ENCODE assay signal across 1 cellular context in genomic region chr13:52707375-52707774, GRCh38.
TF ChIP-seq lines count a peak whose summit lies in the region.

No MANE protein-coding gene starts in this region.

TF ChIP-seq in GM23338, 12 proteins besides CTCF, POLR2A, EP300 and RAD21:
- TF ChIP-seq, protein P1, sequence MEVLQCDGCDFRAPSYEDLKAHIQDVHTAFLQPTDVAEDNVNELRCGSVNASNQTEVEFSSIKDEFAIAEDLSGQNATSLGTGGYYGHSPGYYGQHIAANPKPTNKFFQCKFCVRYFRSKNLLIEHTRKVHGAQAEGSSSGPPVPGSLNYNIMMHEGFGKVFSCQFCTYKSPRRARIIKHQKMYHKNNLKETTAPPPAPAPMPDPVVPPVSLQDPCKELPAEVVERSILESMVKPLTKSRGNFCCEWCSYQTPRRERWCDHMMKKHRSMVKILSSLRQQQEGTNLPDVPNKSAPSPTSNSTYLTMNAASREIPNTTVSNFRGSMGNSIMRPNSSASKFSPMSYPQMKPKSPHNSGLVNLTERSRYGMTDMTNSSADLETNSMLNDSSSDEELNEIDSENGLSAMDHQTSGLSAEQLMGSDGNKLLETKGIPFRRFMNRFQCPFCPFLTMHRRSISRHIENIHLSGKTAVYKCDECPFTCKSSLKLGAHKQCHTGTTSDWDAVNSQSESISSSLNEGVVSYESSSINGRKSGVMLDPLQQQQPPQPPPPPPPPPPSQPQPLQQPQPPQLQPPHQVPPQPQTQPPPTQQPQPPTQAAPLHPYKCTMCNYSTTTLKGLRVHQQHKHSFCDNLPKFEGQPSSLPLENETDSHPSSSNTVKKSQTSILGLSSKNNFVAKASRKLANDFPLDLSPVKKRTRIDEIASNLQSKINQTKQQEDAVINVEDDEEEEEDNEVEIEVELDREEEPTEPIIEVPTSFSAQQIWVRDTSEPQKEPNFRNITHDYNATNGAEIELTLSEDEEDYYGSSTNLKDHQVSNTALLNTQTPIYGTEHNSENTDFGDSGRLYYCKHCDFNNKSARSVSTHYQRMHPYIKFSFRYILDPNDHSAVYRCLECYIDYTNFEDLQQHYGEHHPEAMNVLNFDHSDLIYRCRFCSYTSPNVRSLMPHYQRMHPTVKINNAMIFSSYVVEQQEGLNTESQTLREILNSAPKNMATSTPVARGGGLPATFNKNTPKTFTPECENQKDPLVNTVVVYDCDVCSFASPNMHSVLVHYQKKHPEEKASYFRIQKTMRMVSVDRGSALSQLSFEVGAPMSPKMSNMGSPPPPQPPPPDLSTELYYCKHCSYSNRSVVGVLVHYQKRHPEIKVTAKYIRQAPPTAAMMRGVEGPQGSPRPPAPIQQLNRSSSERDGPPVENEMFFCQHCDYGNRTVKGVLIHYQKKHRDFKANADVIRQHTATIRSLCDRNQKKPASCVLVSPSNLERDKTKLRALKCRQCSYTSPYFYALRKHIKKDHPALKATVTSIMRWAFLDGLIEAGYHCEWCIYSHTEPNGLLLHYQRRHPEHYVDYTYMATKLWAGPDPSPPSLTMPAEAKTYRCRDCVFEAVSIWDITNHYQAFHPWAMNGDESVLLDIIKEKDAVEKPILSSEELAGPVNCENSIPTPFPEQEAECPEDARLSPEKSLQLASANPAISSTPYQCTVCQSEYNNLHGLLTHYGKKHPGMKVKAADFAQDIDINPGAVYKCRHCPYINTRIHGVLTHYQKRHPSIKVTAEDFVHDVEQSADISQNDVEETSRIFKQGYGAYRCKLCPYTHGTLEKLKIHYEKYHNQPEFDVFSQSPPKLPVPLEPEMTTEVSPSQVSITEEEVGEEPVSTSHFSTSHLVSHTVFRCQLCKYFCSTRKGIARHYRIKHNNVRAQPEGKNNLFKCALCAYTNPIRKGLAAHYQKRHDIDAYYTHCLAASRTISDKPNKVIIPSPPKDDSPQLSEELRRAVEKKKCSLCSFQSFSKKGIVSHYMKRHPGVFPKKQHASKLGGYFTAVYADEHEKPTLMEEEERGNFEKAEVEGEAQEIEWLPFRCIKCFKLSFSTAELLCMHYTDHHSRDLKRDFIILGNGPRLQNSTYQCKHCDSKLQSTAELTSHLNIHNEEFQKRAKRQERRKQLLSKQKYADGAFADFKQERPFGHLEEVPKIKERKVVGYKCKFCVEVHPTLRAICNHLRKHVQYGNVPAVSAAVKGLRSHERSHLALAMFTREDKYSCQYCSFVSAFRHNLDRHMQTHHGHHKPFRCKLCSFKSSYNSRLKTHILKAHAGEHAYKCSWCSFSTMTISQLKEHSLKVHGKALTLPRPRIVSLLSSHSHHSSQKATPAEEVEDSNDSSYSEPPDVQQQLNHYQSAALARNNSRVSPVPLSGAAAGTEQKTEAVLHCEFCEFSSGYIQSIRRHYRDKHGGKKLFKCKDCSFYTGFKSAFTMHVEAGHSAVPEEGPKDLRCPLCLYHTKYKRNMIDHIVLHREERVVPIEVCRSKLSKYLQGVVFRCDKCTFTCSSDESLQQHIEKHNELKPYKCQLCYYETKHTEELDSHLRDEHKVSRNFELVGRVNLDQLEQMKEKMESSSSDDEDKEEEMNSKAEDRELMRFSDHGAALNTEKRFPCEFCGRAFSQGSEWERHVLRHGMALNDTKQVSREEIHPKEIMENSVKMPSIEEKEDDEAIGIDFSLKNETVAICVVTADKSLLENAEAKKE (CRISPR knock-in tag; IDR thresholded peaks at IDR 0.05): no peak
- TF ChIP-seq POLR2AphosphoS5 (IDR thresholded peaks at IDR 0.05; ENCODE audit: low read depth) (no peak), ZNF331 (CRISPR knock-in tag; IDR thresholded peaks at IDR 0.05; ENCODE audit: low read depth) (no peak), STAT1 (IDR thresholded peaks at IDR 0.05; ENCODE audit: unreplicated experiment) (no peak), REST (IDR thresholded peaks at IDR 0.05; ENCODE audit: unreplicated experiment) (no peak), EZH2 (IDR thresholded peaks at IDR 0.05; ENCODE audit: low read depth, unreplicated experiment) (no peak), ZNF114 (CRISPR knock-in tag; IDR thresholded peaks at IDR 0.05) (no peak), CREB1 (CRISPR knock-in tag; IDR thresholded peaks at IDR 0.05; ENCODE audit: low read depth) (no peak), NANOG (IDR thresholded peaks at IDR 0.05; ENCODE audit: borderline replicate concordance) (no peak), JUNB (IDR thresholded peaks at IDR 0.05; ENCODE audit: unreplicated experiment) (no peak), EZH2phosphoT487 (IDR thresholded peaks at IDR 0.05; ENCODE audit: unreplicated experiment) (no peak)
- TF ChIP-seq, protein P2, sequence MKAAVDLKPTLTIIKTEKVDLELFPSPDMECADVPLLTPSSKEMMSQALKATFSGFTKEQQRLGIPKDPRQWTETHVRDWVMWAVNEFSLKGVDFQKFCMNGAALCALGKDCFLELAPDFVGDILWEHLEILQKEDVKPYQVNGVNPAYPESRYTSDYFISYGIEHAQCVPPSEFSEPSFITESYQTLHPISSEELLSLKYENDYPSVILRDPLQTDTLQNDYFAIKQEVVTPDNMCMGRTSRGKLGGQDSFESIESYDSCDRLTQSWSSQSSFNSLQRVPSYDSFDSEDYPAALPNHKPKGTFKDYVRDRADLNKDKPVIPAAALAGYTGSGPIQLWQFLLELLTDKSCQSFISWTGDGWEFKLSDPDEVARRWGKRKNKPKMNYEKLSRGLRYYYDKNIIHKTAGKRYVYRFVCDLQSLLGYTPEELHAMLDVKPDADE (IDR thresholded peaks at IDR 0.05): no peak
